ENCODE assay signal across 8 cellular contexts in the genomic region with DNA sequence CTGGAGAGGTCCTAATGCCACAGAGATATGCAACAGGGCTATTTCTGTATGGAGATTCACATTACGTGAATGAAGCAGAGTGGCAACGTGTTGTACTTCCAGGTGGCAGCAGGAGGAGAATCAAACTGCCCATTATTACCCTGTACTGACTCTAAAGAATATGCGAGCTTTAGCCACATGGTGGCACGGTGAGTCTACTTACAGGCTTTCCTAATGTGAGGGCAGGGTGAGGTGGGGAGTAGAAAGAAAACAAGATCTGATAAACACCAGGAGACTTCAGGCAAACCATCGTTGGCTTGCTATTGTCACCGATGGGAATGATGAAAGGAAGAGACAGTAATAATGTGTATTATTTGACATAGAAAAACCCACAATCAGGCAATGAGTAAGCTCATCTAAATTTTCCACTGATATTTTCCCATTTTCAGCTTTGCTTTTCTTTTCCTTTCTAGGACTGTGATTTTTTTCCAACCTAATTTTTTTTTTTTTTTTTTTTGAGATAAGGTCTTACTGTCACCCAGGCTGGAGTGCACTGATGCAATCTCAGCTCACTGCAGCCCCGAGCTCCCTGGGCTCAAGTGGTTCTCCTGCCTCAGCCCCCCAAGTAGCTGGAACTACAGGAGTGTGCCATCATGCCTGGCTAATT.
DNase-seq lines count a peak whose midpoint lies in the region; ATAC-seq lines count a peak whose summit lies in the region.

No MANE protein-coding gene starts in this region.

- no peak overlapping the region for H3K18ac ChIP-seq in mesenchymal stem cell (ENCODE audit: low read depth in 1 of 2, low read length in 2 of 2)

- H3K36me3 Mint-ChIP-seq in effector memory CD8-positive, alpha-beta T cell (ENCODE audit: insufficient read depth): no peaks in the 10 kb centered on the region
- H3K36me3 Mint-ChIP-seq in stimulated activated memory B cell treated with anti-CD40 and anti-IgM and Interleukin-4, amounts not matched to agents 10 μg/mL and 1 μg/mL and 100 μg/mL, for 72 hours: no peaks in the 10 kb centered on the region

- no peak overlapping the region for H2AK5ac ChIP-seq in mesenchymal stem cell (ENCODE audit: low read length, severe bottlenecking)

- H3K36me3 ChIP-seq in mesenchymal stem cell (ENCODE audit: control insufficient read depth in 1 of 2, insufficient read depth in 2 of 2, low read depth in 1 of 2, low read length in 2 of 2): no peaks in the 10 kb centered on the region

- no peak overlapping the region for H4K8ac ChIP-seq in mesenchymal stem cell (ENCODE audit: low read length)

- H2BK15ac ChIP-seq in mesenchymal stem cell (ENCODE audit: low read depth, poor library complexity, severe bottlenecking): no peak overlapping the region

- no peak overlapping the region for H3K4me3 ChIP-seq in mesenchymal stem cell (ENCODE audit: insufficient read depth in 1 of 2, low read depth in 1 of 2, low read length in 2 of 2)

- no peak overlapping the region for H3K23ac ChIP-seq in mesenchymal stem cell (ENCODE audit: low read length in 2 of 2)

- no peak overlapping the region for H2BK120ac ChIP-seq in mesenchymal stem cell (ENCODE audit: low read depth, low read length)

- no peaks in the 10 kb centered on the region for H3K27me3 ChIP-seq in mesenchymal stem cell (ENCODE audit: control insufficient read depth in 1 of 2, insufficient read depth in 1 of 2, low read length in 2 of 2)

- no peak overlapping the region for H2BK12ac ChIP-seq in mesenchymal stem cell (ENCODE audit: low read length in 2 of 2)

- no peak overlapping the region for H3K14ac ChIP-seq in mesenchymal stem cell (ENCODE audit: low read length in 2 of 2)

- H3K27ac ChIP-seq in mesenchymal stem cell (ENCODE audit: low read length, poor library complexity, severe bottlenecking): no peak overlapping the region

- H3K4me2 ChIP-seq in mesenchymal stem cell (ENCODE audit: low read length, poor library complexity, severe bottlenecking): no peak overlapping the region

- DNase-seq in COLO829 (ENCODE audit: low spot score) (peak; percentile 65), NCI-H748 (lab: John Stamatoyannopoulos, UW; ENCODE audit: unreplicated experiment) (peak; percentile 85), mesenchymal stem cell (peak; percentile 88)
- peak; percentile 37 for DNase-seq in activated CD4-positive, alpha-beta T cell treated with anti-CD3 and anti-CD28 coated beads, Interleukin-2, amount 50 U/mL, for 1 hour
- peak; percentile 24 to 46 (median 29) for DNase-seq in effector memory CD8-positive, alpha-beta T cell

- ATAC-seq in GM19438 (IDR thresholded peaks at IDR 0.05; ENCODE audit: low read depth, unreplicated experiment): peak; percentile 97
- ATAC-seq in HG03469 (IDR thresholded peaks at IDR 0.05; ENCODE audit: unreplicated experiment): peak; percentile 84
- peak; percentile 92 for ATAC-seq in effector memory CD8-positive, alpha-beta T cell (replicated peaks)
- ATAC-seq in stimulated activated memory B cell treated with anti-CD40 and anti-IgM and Interleukin-4, amounts not matched to agents 10 μg/mL and 1 μg/mL and 100 μg/mL, for 72 hours: peak; percentile 96

- H3K4ac ChIP-seq in mesenchymal stem cell (ENCODE audit: low read depth in 1 of 2, low read length in 2 of 2): no peak overlapping the region

- 9% methylated on average over 6 of the region's 7 CpGs for WGBS in mesenchymal stem cell

- no peaks in the 10 kb centered on the region for H3K79me1 ChIP-seq in mesenchymal stem cell (replicated peaks; ENCODE audit: low read length, poor library complexity, severe bottlenecking)

- no peak overlapping the region for H2BK5ac ChIP-seq in mesenchymal stem cell (ENCODE audit: low read depth, low read length, poor library complexity, severe bottlenecking)

- peaks cover 4% of the 10 kb centered on the region for H3K4me1 ChIP-seq in mesenchymal stem cell (ENCODE audit: control insufficient read depth, insufficient read depth, low read depth, low read length)

- peak overlapping the region in 1 of 2 donors; percentile 70 for H3K27ac Mint-ChIP-seq in effector memory CD8-positive, alpha-beta T cell
- H3K27ac Mint-ChIP-seq in stimulated activated memory B cell treated with anti-CD40 and anti-IgM and Interleukin-4, amounts not matched to agents 10 μg/mL and 1 μg/mL and 100 μg/mL, for 72 hours: no peak overlapping the region

- H3K4me1 Mint-ChIP-seq in effector memory CD8-positive, alpha-beta T cell (ENCODE audit: low read depth in 2 of 2): no peaks in the 10 kb centered on the region
- H3K4me1 Mint-ChIP-seq in stimulated activated memory B cell treated with anti-CD40 and anti-IgM and Interleukin-4, amounts not matched to agents 10 μg/mL and 1 μg/mL and 100 μg/mL, for 72 hours: peaks cover 5% of the 10 kb centered on the region

- no peak overlapping the region for H4K91ac ChIP-seq in mesenchymal stem cell (ENCODE audit: low read length)

- no peak overlapping the region for H3K4me3 Mint-ChIP-seq in effector memory CD8-positive, alpha-beta T cell
- no peak overlapping the region for H3K4me3 Mint-ChIP-seq in stimulated activated memory B cell treated with anti-CD40 and anti-IgM and Interleukin-4, amounts not matched to agents 10 μg/mL and 1 μg/mL and 100 μg/mL, for 72 hours

- H3K9me3 Mint-ChIP-seq in effector memory CD8-positive, alpha-beta T cell: no peaks in the 10 kb centered on the region
- no peaks in the 10 kb centered on the region for H3K9me3 Mint-ChIP-seq in stimulated activated memory B cell treated with anti-CD40 and anti-IgM and Interleukin-4, amounts not matched to agents 10 μg/mL and 1 μg/mL and 100 μg/mL, for 72 hours

- no peaks in the 10 kb centered on the region for H3K27me3 Mint-ChIP-seq in effector memory CD8-positive, alpha-beta T cell
- no peaks in the 10 kb centered on the region for H3K27me3 Mint-ChIP-seq in stimulated activated memory B cell treated with anti-CD40 and anti-IgM and Interleukin-4, amounts not matched to agents 10 μg/mL and 1 μg/mL and 100 μg/mL, for 72 hours

- no peaks in the 10 kb centered on the region for H3K9me3 ChIP-seq in mesenchymal stem cell (ENCODE audit: control insufficient read depth, low read length)

- H3K9ac ChIP-seq in mesenchymal stem cell (ENCODE audit: low read length): peak overlapping the region; percentile 31

- H2AFZ ChIP-seq in mesenchymal stem cell (ENCODE audit: low read depth, low read length): no peak overlapping the region

Comparison
In these comparisons a context has a peak if more than half of its experiments do, and no peak if none do; other contexts are left out.
1. DNase-seq: peak in every context shown above with its lines; median percentile 88 in mesenchymal stem cell; 85 in NCI-H748; 65 in COLO829; 37 in activated CD4-positive, alpha-beta T cell treated with anti-CD3 and anti-CD28 coated beads, Interleukin-2, amount 50 U/mL, for 1 hour; 29 in effector memory CD8-positive, alpha-beta T cell.